Comparison of ENCODE assay signal across 10 cellular contexts in genomic region chr2:230721712-230722111, GRCh38.
DNase-seq lines count a peak whose midpoint lies in the region; ATAC-seq and TF ChIP-seq lines count a peak whose summit lies in the region.
"Had no signal": no experiment of that assay in that cellular context is flagged by ENCODE, and none has a peak within 500 bp of the region (broad histone marks: within the 10 kb centered on the region; RNA-seq: fewer than 3 reads in every experiment).

No MANE protein-coding gene starts in this region.

- H4K20me1 ChIP-seq in BLaER1, result peaks cover 98% of the 10 kb centered on the region

- H3K4me2 ChIP-seq in BLaER1, result peak overlapping the region; percentile 44

- in situ Hi-C loops in KBM-7 (cut with MboI; ENCODE audit: low pct_unique_long_range_greater_than_20kb, low sequenced_read_pairs), result no loop called here

- 0 out of 2 replicates have a peak overlapping the region, but pooled peaks have one; percentile 36 for H3K9ac ChIP-seq in BLaER1

- H3K36me3 ChIP-seq in BLaER1 (peaks cover 44% of the 10 kb centered on the region), WERI-Rb-1 (peaks cover 13% of the 10 kb centered on the region; the same call in 1 of the 2 replicates)

- H3K27ac ChIP-seq in BLaER1 (no peak overlapping the region), WERI-Rb-1 (no peak overlapping the region)

- peak; percentile 53 for DNase-seq in NOMO-1 treated with DMSO at 0.1 percent for 48 hours (lab: John Stamatoyannopoulos, UW; ENCODE audit: unreplicated experiment)
- DNase-seq in fibroblast of pulmonary artery (ENCODE audit: low read depth), result peak; percentile 56
- DNase-seq in KBM-7, result no peak
- no peak for DNase-seq in COLO668 (lab: John Stamatoyannopoulos, UW; ENCODE audit: unreplicated experiment)
- DNase-seq in RKO (ENCODE audit: low spot score), result no peak
- no peak for DNase-seq in WERI-Rb-1
- DNase-seq: GOT3, NCI-H1436 had no signal

- H3K27me3 ChIP-seq in BLaER1 (no peaks in the 10 kb centered on the region), WERI-Rb-1 (ENCODE audit: insufficient read depth, low read depth, severe bottlenecking) (no peaks in the 10 kb centered on the region)

- no peaks in the 10 kb centered on the region for H3K9me3 ChIP-seq in BLaER1
- no peaks in the 10 kb centered on the region for H3K9me3 ChIP-seq in WERI-Rb-1 (ENCODE audit: severe bottlenecking)

- TF ChIP-seq CTCF in fibroblast of pulmonary artery (IDR thresholded peaks at IDR 0.05; ENCODE audit: low read length, missing control alignments) (no peak), WERI-Rb-1 (IDR thresholded peaks at IDR 0.05; ENCODE audit: low read depth, low read length) (no peak)

- H3K4me3 ChIP-seq in BLaER1 (no peak overlapping the region), fibroblast of pulmonary artery (replicated peaks; ENCODE audit: low read depth, low read length) (no peak overlapping the region), WERI-Rb-1 (ENCODE audit: low read depth, low read length) (no peak overlapping the region)

- H3K4me1 ChIP-seq in BLaER1, result peaks cover 66% of the 10 kb centered on the region

- ATAC-seq in GM21447 (IDR thresholded peaks at IDR 0.05; ENCODE audit: unreplicated experiment), result peak; percentile 80

Comparison
In these comparisons a context has a peak if more than half of its experiments do, and no peak if none do; other contexts are left out.
1. DNase-seq: peak in NOMO-1 treated with DMSO at 0.1 percent for 48 hours (single experiment) and fibroblast of pulmonary artery (single experiment); none in KBM-7 (single experiment), COLO668 (single experiment), RKO (single experiment) and WERI-Rb-1 (single experiment).